ENCODE assay signal across 26 cellular contexts in the genomic region with DNA sequence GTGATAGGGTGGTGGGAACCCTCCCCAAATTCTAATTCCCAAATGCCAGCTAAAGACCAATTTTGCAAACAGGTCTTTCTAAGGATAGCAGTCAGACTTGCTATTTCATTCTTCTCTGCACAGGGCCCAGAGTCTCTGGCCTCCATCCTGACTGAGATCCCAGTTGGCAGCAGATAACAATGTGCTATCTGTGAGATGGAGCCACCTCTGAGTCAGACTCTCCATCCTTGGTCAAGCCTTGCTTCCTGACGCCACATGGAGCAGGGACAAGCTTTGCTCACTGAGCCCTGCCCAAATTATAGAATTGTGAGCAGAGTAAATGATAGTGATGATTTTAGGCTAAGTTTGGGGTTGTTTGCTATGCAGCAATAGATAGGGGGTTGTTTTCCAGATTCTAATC. TPM values are rescaled to one million over a fixed set of nuclear protein-coding genes. Genes with fewer than 3 reads are reported as not detected.
DNase-seq lines count a peak whose midpoint lies in the region; ATAC-seq lines count a peak whose summit lies in the region.
"Had no signal": no experiment of that assay in that cellular context is flagged by ENCODE, and none has a peak within 500 bp of the region (broad histone marks: within the 10 kb centered on the region; RNA-seq: fewer than 3 reads in every experiment).

No MANE protein-coding gene starts in this region.

- peak; percentile 10 for DNase-seq in EH (ENCODE audit: low read depth)
- DNase-seq in amniotic epithelial cell (ENCODE audit: low read depth) = peak; percentile 42
- peak; percentile 41 for DNase-seq in left cardiac atrium
- DNase-seq in posterior vena cava (ENCODE audit: low spot score) = peak; percentile 80
- DNase-seq in H4 (ENCODE audit: low spot score) = no peak
- DNase-seq: activated CD4-positive, alpha-beta T cell treated with anti-CD3 and anti-CD28 coated beads, Interleukin-2, amount 50 U/mL, for 4 hours; activated CD8-positive, alpha-beta memory T cell treated with anti-CD3 and anti-CD28 coated beads, Interleukin-2, amount 10 ng/mL, durations not matched to agents 7 days and 5 days; activated gamma-delta T cell treated with Interleukin-2 at 50 U/mL for 16 hours; activated naive CD8-positive, alpha-beta T cell treated with anti-CD3 and anti-CD28 coated beads, Interleukin-2, amount 10 ng/mL, durations not matched to agents 7 days and 5 days; activated T-cell treated with anti-CD3 and anti-CD28 coated beads, Interleukin-2, amount 50 U/mL, for 4 hours; COR-L47; DMS53; mammary epithelial cell; MG63; NCI-H1105 treated with DMSO at 0.1 percent for 48 hours; NCI-H187 treated with DMSO at 0.1 percent for 48 hours; NCI-H2171; NCI-H510A; sigmoid colon; stimulated activated CD4-positive, alpha-beta T cell treated with anti-CD3 and anti-CD28 coated beads, Interleukin-4, amount 100 ng/mL, for 1 hour; stomach; T-helper 1 cell had no signal

- intact Hi-C loops in left cardiac atrium (cut with DNase I) (no loop called here), posterior vena cava (cut with DNase I) (no loop called here)

- ATAC-seq in left cardiac atrium (peak; percentile 50 to 91), HG02852 (IDR thresholded peaks at IDR 0.05; ENCODE audit: unreplicated experiment) (no peak), HG03095 (IDR thresholded peaks at IDR 0.05; ENCODE audit: unreplicated experiment) (no peak)
- ATAC-seq: activated CD4-positive, CD25-positive, alpha-beta regulatory T cell treated with anti-CD3 and anti-CD28 coated beads, Interleukin-2, amount 50 U/mL, for 24 hours; activated CD8-positive, alpha-beta memory T cell treated with anti-CD3 and anti-CD28 coated beads, Interleukin-2, amount 10 ng/mL, durations not matched to agents 7 days and 5 days; activated T-cell treated with anti-CD3 and anti-CD28 coated beads, Interleukin-2, amount 50 U/mL, for 4 hours; esophagus mucosa had no signal

RNA-seq across cellular contexts. Expression of a gene that starts 33.6 kb away (rescaled TPM):
- total RNA-seq in left cardiac atrium (10 to 100 TPM; 51.6 to 52.1 TPM), posterior vena cava (10 to 100 TPM; 69.0 to 75.4 TPM)
- 28.6 and 40.0 TPM in 2 replicates for total RNA-seq in H4 (2014; rRNA removed; shearing (Covaris generic))

Comparison
In these comparisons a context has a peak if more than half of its experiments do, and no peak if none do; other contexts are left out.
1. ATAC-seq: peak in left cardiac atrium (2 of 2); none in HG02852 (single experiment) and HG03095 (single experiment).